ENCODE assay signal across 2 cellular contexts in genomic region chr1:153578936-153579335, GRCh38.
TF ChIP-seq lines count a peak whose summit lies in the region.

No MANE protein-coding gene starts in this region.

TF ChIP-seq in A549, 52 proteins besides CTCF, POLR2A, EP300 and RAD21:
- TF ChIP-seq MAX (IDR thresholded peaks at IDR 0.05) (no peak), USF2 (IDR thresholded peaks at IDR 0.05) (no peak), HOXB5 (CRISPR knock-in tag; IDR thresholded peaks at IDR 0.05) (no peak), MAFK (IDR thresholded peaks at IDR 0.05; ENCODE audit: partially characterized antibody) (no peak), SMC3 (IDR thresholded peaks at IDR 0.05) (no peak), ESRRA (IDR thresholded peaks at IDR 0.05; ENCODE audit: borderline replicate concordance, low read length) (no peak), CHD2 (IDR thresholded peaks at IDR 0.05; ENCODE audit: low read length, partially characterized antibody) (no peak), NR3C1 (IDR thresholded peaks at IDR 0.05) (no peak)
- TF ChIP-seq, protein P1, sequence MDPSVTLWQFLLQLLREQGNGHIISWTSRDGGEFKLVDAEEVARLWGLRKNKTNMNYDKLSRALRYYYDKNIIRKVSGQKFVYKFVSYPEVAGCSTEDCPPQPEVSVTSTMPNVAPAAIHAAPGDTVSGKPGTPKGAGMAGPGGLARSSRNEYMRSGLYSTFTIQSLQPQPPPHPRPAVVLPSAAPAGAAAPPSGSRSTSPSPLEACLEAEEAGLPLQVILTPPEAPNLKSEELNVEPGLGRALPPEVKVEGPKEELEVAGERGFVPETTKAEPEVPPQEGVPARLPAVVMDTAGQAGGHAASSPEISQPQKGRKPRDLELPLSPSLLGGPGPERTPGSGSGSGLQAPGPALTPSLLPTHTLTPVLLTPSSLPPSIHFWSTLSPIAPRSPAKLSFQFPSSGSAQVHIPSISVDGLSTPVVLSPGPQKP (IDR thresholded peaks at IDR 0.05; ENCODE audit: low read depth, low read length) = no peak
- TF ChIP-seq, protein P2, sequence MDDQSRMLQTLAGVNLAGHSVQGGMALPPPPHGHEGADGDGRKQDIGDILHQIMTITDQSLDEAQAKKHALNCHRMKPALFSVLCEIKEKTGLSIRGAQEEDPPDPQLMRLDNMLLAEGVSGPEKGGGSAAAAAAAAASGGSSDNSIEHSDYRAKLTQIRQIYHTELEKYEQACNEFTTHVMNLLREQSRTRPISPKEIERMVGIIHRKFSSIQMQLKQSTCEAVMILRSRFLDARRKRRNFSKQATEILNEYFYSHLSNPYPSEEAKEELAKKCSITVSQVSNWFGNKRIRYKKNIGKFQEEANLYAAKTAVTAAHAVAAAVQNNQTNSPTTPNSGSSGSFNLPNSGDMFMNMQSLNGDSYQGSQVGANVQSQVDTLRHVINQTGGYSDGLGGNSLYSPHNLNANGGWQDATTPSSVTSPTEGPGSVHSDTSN (IDR thresholded peaks at IDR 0.05) = no peak
- TF ChIP-seq, protein P3, sequence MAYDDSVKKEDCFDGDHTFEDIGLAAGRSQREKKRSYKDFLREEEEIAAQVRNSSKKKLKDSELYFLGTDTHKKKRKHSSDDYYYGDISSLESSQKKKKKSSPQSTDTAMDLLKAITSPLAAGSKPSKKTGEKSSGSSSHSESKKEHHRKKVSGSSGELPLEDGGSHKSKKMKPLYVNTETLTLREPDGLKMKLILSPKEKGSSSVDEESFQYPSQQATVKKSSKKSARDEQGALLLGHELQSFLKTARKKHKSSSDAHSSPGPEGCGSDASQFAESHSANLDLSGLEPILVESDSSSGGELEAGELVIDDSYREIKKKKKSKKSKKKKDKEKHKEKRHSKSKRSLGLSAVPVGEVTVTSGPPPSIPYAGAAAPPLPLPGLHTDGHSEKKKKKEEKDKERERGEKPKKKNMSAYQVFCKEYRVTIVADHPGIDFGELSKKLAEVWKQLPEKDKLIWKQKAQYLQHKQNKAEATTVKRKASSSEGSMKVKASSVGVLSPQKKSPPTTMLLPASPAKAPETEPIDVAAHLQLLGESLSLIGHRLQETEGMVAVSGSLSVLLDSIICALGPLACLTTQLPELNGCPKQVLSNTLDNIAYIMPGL (CRISPR knock-in tag; IDR thresholded peaks at IDR 0.05; ENCODE audit: borderline replicate concordance) = no peak

TF ChIP-seq in H1, 55 proteins besides CTCF, POLR2A, EP300 and RAD21:
- TF ChIP-seq CEBPB (IDR thresholded peaks at IDR 0.05; ENCODE audit: low read depth, low read length) (no peak), RXRA (IDR thresholded peaks at IDR 0.05; ENCODE audit: insufficient read depth, low read depth, low read length) (no peak), SP4 (IDR thresholded peaks at IDR 0.05; ENCODE audit: low read length) (no peak)
- TF ChIP-seq, protein P4, sequence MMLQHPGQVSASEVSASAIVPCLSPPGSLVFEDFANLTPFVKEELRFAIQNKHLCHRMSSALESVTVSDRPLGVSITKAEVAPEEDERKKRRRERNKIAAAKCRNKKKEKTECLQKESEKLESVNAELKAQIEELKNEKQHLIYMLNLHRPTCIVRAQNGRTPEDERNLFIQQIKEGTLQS (IDR thresholded peaks at IDR 0.05; ENCODE audit: insufficient read depth, low read depth, low read length) = no peak
